Comparison of ENCODE assay signal across 23 cellular contexts in the genomic region with DNA sequence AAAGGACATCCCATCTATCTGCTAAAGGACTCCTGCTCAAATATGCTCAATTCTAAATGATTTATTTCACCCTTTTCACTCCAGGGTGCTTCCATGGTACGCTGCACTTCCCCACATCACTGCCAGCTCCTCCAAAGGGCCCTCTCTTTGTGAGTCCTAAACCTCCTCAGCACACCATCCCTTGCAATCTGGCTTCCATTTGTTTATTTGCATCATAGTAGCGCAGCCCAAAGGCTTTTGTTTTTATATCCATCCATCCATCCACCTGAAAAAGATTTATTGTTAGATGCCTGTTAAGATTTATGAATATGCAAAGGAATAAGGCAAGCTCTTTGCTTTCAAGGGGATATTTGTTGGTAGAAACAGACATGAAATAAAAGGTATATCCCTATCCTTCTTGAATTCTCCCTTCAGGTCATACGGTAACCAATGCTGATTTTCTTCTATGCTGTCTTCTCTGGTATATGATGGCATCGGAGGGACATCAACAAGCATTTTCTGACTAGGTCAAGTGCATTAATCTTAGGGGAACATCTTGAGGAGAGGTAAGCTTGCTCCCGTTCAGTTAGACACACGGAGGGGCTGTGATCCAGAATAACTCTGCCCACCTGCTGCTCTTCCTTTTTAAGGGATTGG.
DNase-seq lines count a peak whose midpoint lies in the region; ATAC-seq, FAIRE-seq and TF ChIP-seq lines count a peak whose summit lies in the region.
"Had no signal": no experiment of that assay in that cellular context is flagged by ENCODE, and none has a peak within 500 bp of the region (broad histone marks: within the 10 kb centered on the region; RNA-seq: fewer than 3 reads in every experiment).

No MANE protein-coding gene starts in this region.

- no peak for TF ChIP-seq POLR2A in H54 (IDR thresholded peaks at IDR 0.05; ENCODE audit: low read depth, low read length)

- ATAC-seq in PC-3 (no peak), GM19328 (IDR thresholded peaks at IDR 0.05; ENCODE audit: unreplicated experiment) (no peak), GM18511 (IDR thresholded peaks at IDR 0.05; ENCODE audit: unreplicated experiment) (no peak)

- FAIRE-seq in H54 (lab: Jason Lieb, UNC) = peak; percentile 90

- H4K20me1 ChIP-seq in PC-3 (ENCODE audit: low read length) = no peaks in the 10 kb centered on the region
- H4K20me1 ChIP-seq: BLaER1 had no signal

- H2AFZ ChIP-seq in PC-3 (ENCODE audit: low read length) = no peak overlapping the region

- POLR2A ChIA-PET in PC-3 (lab: Charles Lee; ENCODE audit: unreplicated experiment) = no interaction called here

- no peaks in the 10 kb centered on the region for H3K27me3 ChIP-seq in HUES64 (ENCODE audit: insufficient read depth, low read length)
- no peaks in the 10 kb centered on the region for H3K27me3 ChIP-seq in PC-3 (ENCODE audit: low read length)
- no peaks in the 10 kb centered on the region for H3K27me3 ChIP-seq in dorsolateral prefrontal cortex
- H3K27me3 ChIP-seq: BLaER1, MG63 had no signal

- H3K9me3 ChIP-seq in HUES64 (ENCODE audit: insufficient read depth, low read depth, low read length) (no peaks in the 10 kb centered on the region), PC-3 (ENCODE audit: low read length) (no peaks in the 10 kb centered on the region)
- H3K9me3 ChIP-seq: BLaER1, MG63 had no signal

- H3K4me2 ChIP-seq in PC-3 (ENCODE audit: low read length) = no peak overlapping the region
- H3K4me2 ChIP-seq: BLaER1 had no signal

- no peaks in the 10 kb centered on the region for H3K9me2 ChIP-seq in PC-3 (replicated peaks; ENCODE audit: low read length)

- H3K27ac ChIP-seq in HUES64 (ENCODE audit: low read depth, low read length) = peak overlapping the region; percentile 32; the same call in 1 of the 2 replicates
- H3K27ac ChIP-seq in PC-3 (ENCODE audit: low read length) = peak overlapping the region; percentile 91; the same call in 1 of the 2 replicates
- H3K27ac ChIP-seq in dorsolateral prefrontal cortex = no peak overlapping the region
- H3K27ac ChIP-seq: BLaER1, HL-60 had no signal

- WGBS in HUES64 = 52% methylated on average over 6 of the region's 6 CpGs

- H3K4me1 ChIP-seq in HUES64 (ENCODE audit: insufficient read depth, low read length) (peaks cover 43% of the 10 kb centered on the region), PC-3 (ENCODE audit: insufficient read depth, low read length) (peaks cover 34% of the 10 kb centered on the region)
- H3K4me1 ChIP-seq: BLaER1 had no signal

- 0 out of 2 replicates have a peak, but pooled peaks cover 5% of the 10 kb centered on the region for H3K79me2 ChIP-seq in PC-3 (ENCODE audit: low read length)

- no peak overlapping the region; the same call in 1 of the 2 replicates for H3K4me3 ChIP-seq in HUES64 (ENCODE audit: low read length)
- H3K4me3 ChIP-seq in PC-3 (ENCODE audit: low read length) = no peak overlapping the region
- no peak overlapping the region for H3K4me3 ChIP-seq in dorsolateral prefrontal cortex
- H3K4me3 ChIP-seq: BLaER1, MG63 had no signal

- no TSS peak for BruUV-seq in PC-3 (replicated peaks; lab: Mats Ljungman, UMichigan)

- no peak for TF ChIP-seq CTCF in PC-3 (conservative IDR thresholded peaks at IDR 0.05; ENCODE audit: low read depth, low read length)
- TF ChIP-seq CTCF in dorsolateral prefrontal cortex (IDR thresholded peaks at IDR 0.05 in 54 of 56, conservative IDR thresholded peaks at IDR 0.05 in 2 of 56; ENCODE audit: low read depth in 1 of 56, partially characterized antibody in 56 of 56) = no peak

- intact Hi-C loops in PC-3 (cut with micrococcal nuclease) (loop anchor here (5.0 kb wide), 1 partner anchor 75 kb away; no protein-coding TSS in a partner anchor), dorsolateral prefrontal cortex (cut with DNase I) (no loop called here)

- H3F3A ChIP-seq in PC-3 (ENCODE audit: low read length, unreplicated experiment) = peaks cover 6% of the 10 kb centered on the region

- H3K36me3 ChIP-seq in HUES64 (ENCODE audit: insufficient read depth, low read length) = no peaks in the 10 kb centered on the region
- H3K36me3 ChIP-seq in PC-3 (ENCODE audit: low read depth, low read length) = no peaks in the 10 kb centered on the region
- H3K36me3 ChIP-seq: BLaER1, MG63 had no signal

- CTCF ChIA-PET in PC-3 (lab: Charles Lee) = no interaction called here

- DNase-seq in H54 (ENCODE audit: insufficient read length, low spot score) = no peak
- DNase-seq in PC-3 = no peak
- DNase-seq in iPS-NIHi7 (ENCODE audit: extremely low spot score) = peak; percentile 44
- no peak for DNase-seq in NCI-H1930 (lab: John Stamatoyannopoulos, UW)
- DNase-seq in dorsolateral prefrontal cortex = no peak
- DNase-seq: Calu3; CD4-positive, alpha-beta memory T cell; GF-D8; GOT3; Kasumi-1; MG63; NCI-H1048; NCI-H1694; NCI-H446; NCI-H526 treated with DMSO at 0.1 percent for 48 hours; NK-92 treated with Interleukin-12 subunit alpha and Interleukin-12 subunit beta, amount 100 ng/mL, for 24 hours; Right ventricle myocardium superior; SW 1271 had no signal

- H3K9ac ChIP-seq in HUES64 (ENCODE audit: low read depth, low read length) (no peak overlapping the region), PC-3 (ENCODE audit: low read length) (no peak overlapping the region)
- H3K9ac ChIP-seq: BLaER1 had no signal

Comparison
In these comparisons a context has a peak if more than half of its experiments do, and no peak if none do; other contexts are left out.
1. H3K27ac ChIP-seq: peak in HUES64 (single experiment) and PC-3 (single experiment); none in dorsolateral prefrontal cortex (0 of 59).